In genomic region chr12:71636704-71637115, GRCh38 we compare ENCODE assay signal across 9 cellular contexts. TPM values are rescaled to one million over a fixed set of nuclear protein-coding genes. Genes with fewer than 3 reads are reported as not detected.
DNase-seq lines count a peak whose midpoint lies in the region; ATAC-seq and TF ChIP-seq lines count a peak whose summit lies in the region.
"Had no signal": no experiment of that assay in that cellular context is flagged by ENCODE, and none has a peak within 500 bp of the region (broad histone marks: within the 10 kb centered on the region; RNA-seq: fewer than 3 reads in every experiment).

No MANE protein-coding gene starts in this region.

- no peak overlapping the region for H3K4ac ChIP-seq in H9 (ENCODE audit: low read depth, low read length)

- no peak overlapping the region for H3K4me3 Mint-ChIP-seq in H9
- no peak overlapping the region for H3K4me3 Mint-ChIP-seq in neural progenitor cell

- H3K56ac ChIP-seq in H9 (ENCODE audit: insufficient read length, low read depth, low read length), result no peak overlapping the region

- no peaks in the 10 kb centered on the region for H3K23me2 ChIP-seq in H9 (ENCODE audit: insufficient read length, low read depth, low read length, poor library complexity, severe bottlenecking)

- H4K5ac ChIP-seq in H9 (ENCODE audit: insufficient read length, low read depth, low read length), result no peak overlapping the region

- H2BK5ac ChIP-seq in H9 (ENCODE audit: insufficient read length, low read length), result no peak overlapping the region

- H3K9me3 ChIP-seq in H9 (ENCODE audit: control insufficient read depth, low read depth, low read length) (no peaks in the 10 kb centered on the region), SU-DHL-6 (ENCODE audit: insufficient read depth, low read length) (no peaks in the 10 kb centered on the region), neural progenitor cell (ENCODE audit: low read depth) (no peaks in the 10 kb centered on the region)
- H3K9me3 ChIP-seq: BLaER1 had no signal

- WGBS in H9 (ENCODE audit: extremely low coverage, insufficient read length, low lambda C conversion rate), result no CpG with 5 or more reads among the region's 3 CpGs

- peak; percentile 5 for DNase-seq in NCI-H187 treated with DMSO at 0.1 percent for 48 hours (lab: John Stamatoyannopoulos, UW)
- no peak for DNase-seq in NCI-H187 (lab: John Stamatoyannopoulos, UW)
- DNase-seq in H9, result no peak
- DNase-seq in NCI-H1694 (lab: John Stamatoyannopoulos, UW), result peak; percentile 65
- peak; percentile 91 for DNase-seq in neural progenitor cell (ENCODE audit: low spot score)
- DNase-seq in HK-2 (ENCODE audit: unreplicated experiment), result no peak

- H4K91ac ChIP-seq in H9 (ENCODE audit: insufficient read length, low read depth, low read length), result no peak overlapping the region

- H3K4me3 ChIP-seq in SU-DHL-6 (ENCODE audit: insufficient read depth, low read length, poor library complexity, severe bottlenecking), result no peak overlapping the region
- no peak overlapping the region for H3K4me3 ChIP-seq in neural progenitor cell
- H3K4me3 ChIP-seq: BLaER1 had no signal

- H4K8ac ChIP-seq in H9 (replicated peaks; ENCODE audit: insufficient read length, low read depth, low read length), result no peak overlapping the region

- H3K9ac ChIP-seq in H9 (ENCODE audit: extremely low read depth, insufficient read length, low read length), result no peak overlapping the region
- no peak overlapping the region for H3K9ac ChIP-seq in SU-DHL-6 (ENCODE audit: low read length)
- no peak overlapping the region for H3K9ac ChIP-seq in neural progenitor cell
- H3K9ac ChIP-seq: BLaER1 had no signal

- H3K27me3 ChIP-seq in H9 (ENCODE audit: insufficient read depth, low read length) (no peaks in the 10 kb centered on the region), SU-DHL-6 (ENCODE audit: low read length) (no peaks in the 10 kb centered on the region), neural progenitor cell (no peaks in the 10 kb centered on the region)
- H3K27me3 ChIP-seq: BLaER1 had no signal

- H3K4me1 Mint-ChIP-seq in H9, result no peaks in the 10 kb centered on the region
- H3K4me1 Mint-ChIP-seq in neural progenitor cell, result no peaks in the 10 kb centered on the region

- H3K23ac ChIP-seq in H9 (ENCODE audit: insufficient read length, low read depth, low read length), result no peak overlapping the region

- TF ChIP-seq CTCF in H9 (conservative IDR thresholded peaks at IDR 0.05) (peak; percentile 83), SU-DHL-6 (IDR thresholded peaks at IDR 0.05; ENCODE audit: insufficient read depth, low read length, poor library complexity, severe bottlenecking) (peak; percentile 63), neural progenitor cell (IDR thresholded peaks at IDR 0.05) (peak; percentile 88)

- H3K4me2 ChIP-seq in H9 (ENCODE audit: insufficient read depth, insufficient read length, low read length), result no peak overlapping the region
- H3K4me2 ChIP-seq in SU-DHL-6 (ENCODE audit: low read depth, low read length, poor library complexity, severe bottlenecking), result no peak overlapping the region
- no peak overlapping the region for H3K4me2 ChIP-seq in neural progenitor cell
- H3K4me2 ChIP-seq: BLaER1 had no signal

- no peaks in the 10 kb centered on the region for H3K4me1 ChIP-seq in H9 (ENCODE audit: insufficient read depth, low read length)
- no peaks in the 10 kb centered on the region for H3K4me1 ChIP-seq in neural progenitor cell
- H3K4me1 ChIP-seq: BLaER1 had no signal

- no peak overlapping the region for H2BK12ac ChIP-seq in H9 (ENCODE audit: insufficient read length, low read depth, low read length)

- H2BK20ac ChIP-seq in H9 (ENCODE audit: low read depth, low read length, poor library complexity, severe bottlenecking), result no peak overlapping the region

- no peak overlapping the region for H2AFZ ChIP-seq in H9 (ENCODE audit: low read length)
- H2AFZ ChIP-seq in SU-DHL-6 (ENCODE audit: low read depth, low read length, severe bottlenecking), result no peak overlapping the region
- no peak overlapping the region for H2AFZ ChIP-seq in neural progenitor cell (replicated peaks)

- no peaks in the 10 kb centered on the region for H3K79me2 ChIP-seq in H9 (ENCODE audit: insufficient read depth, low read length)
- H3K79me2 ChIP-seq in SU-DHL-6 (ENCODE audit: insufficient read depth, low read length), result no peaks in the 10 kb centered on the region
- H3K79me2 ChIP-seq in neural progenitor cell (ENCODE audit: low read depth), result no peaks in the 10 kb centered on the region

- H3K27ac ChIP-seq in H9 (ENCODE audit: insufficient read length, low read depth, low read length), result no peak overlapping the region
- H3K27ac ChIP-seq in SU-DHL-6 (ENCODE audit: low read depth, low read length), result no peak overlapping the region
- no peak overlapping the region for H3K27ac ChIP-seq in neural progenitor cell
- H3K27ac ChIP-seq: BLaER1 had no signal

- H2BK120ac ChIP-seq in H9 (ENCODE audit: low read depth, low read length, poor library complexity, severe bottlenecking), result no peak overlapping the region

- no peak overlapping the region for H2BK15ac ChIP-seq in H9 (ENCODE audit: low read depth, low read length)

- H3K14ac ChIP-seq in H9 (ENCODE audit: insufficient read depth, low read length), result no peak overlapping the region

- no peaks in the 10 kb centered on the region for H3K79me1 ChIP-seq in H9 (ENCODE audit: insufficient read depth, low read depth, low read length, poor library complexity, severe bottlenecking)

- H3K9me3 Mint-ChIP-seq in H9 (no peaks in the 10 kb centered on the region), neural progenitor cell (no peaks in the 10 kb centered on the region)

- peak overlapping the region in 1 of 3 experiments; percentile 79; a peak in 3 of 7 replicates for H3K27ac Mint-ChIP-seq in H9
- H3K27ac Mint-ChIP-seq in neural progenitor cell, result no peak overlapping the region

- H3F3A ChIP-seq in SU-DHL-6 (ENCODE audit: insufficient read depth), result peaks cover 22% of the 10 kb centered on the region
- H3F3A ChIP-seq in neural progenitor cell (ENCODE audit: low read depth), result peaks cover 13% of the 10 kb centered on the region

- H3K36me3 Mint-ChIP-seq in H9 (ENCODE audit: insufficient read depth in 1 of 3, low read depth in 3 of 3), result peaks cover 23 to 79% (median 57%) of the 10 kb centered on the region in 3 experiments; a peak in 6 of 7 replicates
- H3K36me3 Mint-ChIP-seq in neural progenitor cell, result peaks cover 28% of the 10 kb centered on the region

- H3K36me3 ChIP-seq in SU-DHL-6 (ENCODE audit: low read length), result peaks cover 68% of the 10 kb centered on the region
- H3K36me3 ChIP-seq in neural progenitor cell, result peaks cover 45% of the 10 kb centered on the region

- H4K20me1 ChIP-seq in H9 (ENCODE audit: control insufficient read depth, insufficient read depth, insufficient read length), result no peaks in the 10 kb centered on the region
- no peaks in the 10 kb centered on the region; the same call in 1 of the 2 replicates for H4K20me1 ChIP-seq in SU-DHL-6 (ENCODE audit: low read depth, low read length)
- no peaks in the 10 kb centered on the region for H4K20me1 ChIP-seq in neural progenitor cell (ENCODE audit: low read depth)

- H3K27me3 Mint-ChIP-seq in H9 (ENCODE audit: low read depth) (no peaks in the 10 kb centered on the region), neural progenitor cell (ENCODE audit: insufficient read depth, low read depth) (no peaks in the 10 kb centered on the region)

- peak; percentile 53 for ATAC-seq in esophagus mucosa

- no peak overlapping the region for H3T11ph ChIP-seq in H9 (ENCODE audit: low read length)

- H3K9me2 ChIP-seq in SU-DHL-6 (replicated peaks; ENCODE audit: insufficient read depth, low read length), result no peaks in the 10 kb centered on the region

- no peak overlapping the region for H3K18ac ChIP-seq in H9 (ENCODE audit: insufficient read length, low read depth, low read length)

- H2AK5ac ChIP-seq in H9 (ENCODE audit: insufficient read length, low read length), result no peak overlapping the region

RNA-seq across cellular contexts. Expression of gene ZFC3H1, which starts 26.9 kb away (rescaled TPM):
- total RNA-seq in H9 (2021) (24.4 and 26.4 TPM in 2 replicates), esophagus mucosa (29.0 TPM), neural progenitor cell (ENCODE audit: low replicate concordance) (22.8 and 37.9 TPM in 2 replicates)

RNA-seq across cellular contexts. Expression of gene THAP2, which starts 27.4 kb away (rescaled TPM):
- total RNA-seq in H9 (2021) (2.5 and 3.7 TPM in 2 replicates), esophagus mucosa (4.8 TPM), neural progenitor cell (ENCODE audit: low replicate concordance) (15.9 and 37.3 TPM in 2 replicates)

RNA-seq across cellular contexts. Expression of gene TMEM19, which starts 49.2 kb away (rescaled TPM):
- total RNA-seq in H9 (2021), result 17.3 and 18.4 TPM in 2 replicates
- 51.2 TPM for total RNA-seq in esophagus mucosa
- total RNA-seq in neural progenitor cell (ENCODE audit: low replicate concordance), result 9.3 and 11.0 TPM in 2 replicates

Comparison
In these comparisons a context has a peak if more than half of its experiments do, and no peak if none do; other contexts are left out.
1. DNase-seq: peak in NCI-H187 treated with DMSO at 0.1 percent for 48 hours (single experiment), NCI-H1694 (single experiment) and neural progenitor cell (single experiment); none in NCI-H187 (0 of 2), H9 (single experiment) and HK-2 (single experiment).
2. Peak in every context shown above with its lines, with median percentiles within 50 percentile points of each other: CTCF ChIP-seq.